12 cellular contexts compared by ENCODE assay signal in genomic region chr7:138542183-138542582, GRCh38.
DNase-seq lines count a peak whose midpoint lies in the region; ATAC-seq and TF ChIP-seq lines count a peak whose summit lies in the region.
"Had no signal": no experiment of that assay in that cellular context is flagged by ENCODE, and none has a peak within 500 bp of the region (broad histone marks: within the 10 kb centered on the region; RNA-seq: fewer than 3 reads in every experiment).

No MANE protein-coding gene starts in this region.

- H3K27ac ChIP-seq in colonic mucosa = no peak overlapping the region
- H3K27ac ChIP-seq: coronary artery had no signal

- H3K9ac ChIP-seq in colonic mucosa (ENCODE audit: low read depth in 2 of 2, low read length in 2 of 2) = no peak overlapping the region

- no peak for TF ChIP-seq CTCF in colonic mucosa (IDR thresholded peaks at IDR 0.05)

- H3K4me1 Mint-ChIP-seq in activated naive CD8-positive, alpha-beta T cell treated with anti-CD3 and anti-CD28 coated beads, Interleukin-2, amount 50 U/mL, for 24 hours = peaks cover 8% of the 10 kb centered on the region

- DNase-seq in activated naive CD8-positive, alpha-beta T cell treated with anti-CD3 and anti-CD28 coated beads, Interleukin-2, amount 50 U/mL, for 24 hours = no peak
- DNase-seq in islet precursor cell = no peak
- DNase-seq in NCI-H82 treated with DMSO at 0.1 percent for 48 hours (lab: John Stamatoyannopoulos, UW; ENCODE audit: unreplicated experiment) = no peak
- DNase-seq in colonic mucosa = no peak
- DNase-seq in SKM-1 treated with dmso at 0.1 percent for 144 hours (lab: John Stamatoyannopoulos, UW; ENCODE audit: unreplicated experiment) = no peak
- DNase-seq: DMS 273 treated with DMSO at 0.1 percent for 48 hours, NCI-H82, right cardiac atrium had no signal

- no peaks in the 10 kb centered on the region for H3K4me1 ChIP-seq in colonic mucosa

- ATAC-seq in GM18868 (IDR thresholded peaks at IDR 0.05; ENCODE audit: unreplicated experiment) = peak; percentile 96
- ATAC-seq in GM21515 (IDR thresholded peaks at IDR 0.05; ENCODE audit: unreplicated experiment) = peak; percentile 90
- ATAC-seq in HG03045 (IDR thresholded peaks at IDR 0.05; ENCODE audit: unreplicated experiment) = peak; percentile 85
- peak; percentile 69 for ATAC-seq in activated naive CD8-positive, alpha-beta T cell treated with anti-CD3 and anti-CD28 coated beads, Interleukin-2, amount 50 U/mL, for 24 hours
- ATAC-seq: right cardiac atrium had no signal

- H3K4me3 Mint-ChIP-seq in activated naive CD8-positive, alpha-beta T cell treated with anti-CD3 and anti-CD28 coated beads, Interleukin-2, amount 50 U/mL, for 24 hours = no peak overlapping the region

- H3K36me3 Mint-ChIP-seq in activated naive CD8-positive, alpha-beta T cell treated with anti-CD3 and anti-CD28 coated beads, Interleukin-2, amount 50 U/mL, for 24 hours (ENCODE audit: low read depth) = peaks cover 70% of the 10 kb centered on the region

- no peaks in the 10 kb centered on the region for H3K27me3 ChIP-seq in colonic mucosa

- H3K9me3 ChIP-seq in colonic mucosa = no peaks in the 10 kb centered on the region

- H3K9me3 Mint-ChIP-seq in activated naive CD8-positive, alpha-beta T cell treated with anti-CD3 and anti-CD28 coated beads, Interleukin-2, amount 50 U/mL, for 24 hours = peaks cover 12% of the 10 kb centered on the region

- no peak overlapping the region for H3K4me3 ChIP-seq in colonic mucosa
- H3K4me3 ChIP-seq: coronary artery had no signal

- intact Hi-C loops in colonic mucosa (cut with DNase I) = no loop called here

- no peaks in the 10 kb centered on the region for H3K27me3 Mint-ChIP-seq in activated naive CD8-positive, alpha-beta T cell treated with anti-CD3 and anti-CD28 coated beads, Interleukin-2, amount 50 U/mL, for 24 hours

- H3K36me3 ChIP-seq in colonic mucosa = peaks cover 7% of the 10 kb centered on the region

- H3K27ac Mint-ChIP-seq in activated naive CD8-positive, alpha-beta T cell treated with anti-CD3 and anti-CD28 coated beads, Interleukin-2, amount 50 U/mL, for 24 hours = peak overlapping the region; percentile 2
